17 cellular contexts compared by ENCODE assay signal in genomic region chr16:68061396-68061795, GRCh38. TPM values are rescaled to one million over a fixed set of nuclear protein-coding genes. Genes with fewer than 3 reads are reported as not detected.
A peak's percentile ranks its signal among the peaks of the same experiment; 100 is the strongest.
DNase-seq lines count a peak whose midpoint lies in the region; ATAC-seq and TF ChIP-seq lines count a peak whose summit lies in the region.
"Had no signal": no experiment of that assay in that cellular context is flagged by ENCODE, and none has a peak within 500 bp of the region (broad histone marks: within the 10 kb centered on the region; RNA-seq: fewer than 3 reads in every experiment).

No MANE protein-coding gene starts in this region.

- no peak for DNase-seq in activated T-cell treated with anti-CD3 and anti-CD28 coated beads, Interleukin-2, amount 50 U/mL, for 24 hours
- DNase-seq in activated T-cell treated with anti-CD3 and anti-CD28 coated beads, Interleukin-2, amount 50 U/mL, for 4 hours, result no peak
- peak; percentile 25 for DNase-seq in NOMO-1 treated with dmso at 0.1 percent for 144 hours (lab: John Stamatoyannopoulos, UW; ENCODE audit: unreplicated experiment)
- peak; percentile 34 for DNase-seq in chondrocyte (ENCODE audit: low spot score)
- peak; percentile 55 for DNase-seq in spleen
- DNase-seq in testis, result no peak
- DNase-seq in Caco-2, result no peak
- DNase-seq: ACHN, cortex of kidney, islet precursor cell, midbrain, upper lobe of left lung, WERI-Rb-1 had no signal

- no peak for ATAC-seq in activated T-cell treated with anti-CD3 and anti-CD28 coated beads, Interleukin-2, amount 50 U/mL, for 4 hours
- ATAC-seq in HG03439 (IDR thresholded peaks at IDR 0.05; ENCODE audit: unreplicated experiment), result no peak
- ATAC-seq: HepG2, SK-N-SH treated with all-trans-retinoic acid at 6 μM for 48 hours had no signal

- TF ChIP-seq CTCF in chondrocyte (IDR thresholded peaks at IDR 0.05) (no peak), spleen (IDR thresholded peaks at IDR 0.05 in 8 of 11, conservative IDR thresholded peaks at IDR 0.05 in 3 of 11) (no peak), testis (IDR thresholded peaks at IDR 0.05) (no peak), Caco-2 (IDR thresholded peaks at IDR 0.05; ENCODE audit: insufficient read depth in 1 of 2, low read depth in 1 of 2, low read length in 1 of 2, severe bottlenecking in 1 of 2, unreplicated experiment in 1 of 2) (no peak)

- peaks cover 82% of the 10 kb centered on the region for H3K36me3 Mint-ChIP-seq in activated T-cell treated with anti-CD3 and anti-CD28 coated beads, Interleukin-2, amount 50 U/mL, for 24 hours (ENCODE audit: low read depth)
- H3K36me3 Mint-ChIP-seq in activated T-cell treated with anti-CD3 and anti-CD28 coated beads, Interleukin-2, amount 50 U/mL, for 4 hours (ENCODE audit: insufficient read depth), result peaks cover 27% of the 10 kb centered on the region
- H3K36me3 Mint-ChIP-seq in chondrocyte (ENCODE audit: low read depth) (peaks cover 11% of the 10 kb centered on the region), Caco-2 (ENCODE audit: insufficient read depth, unreplicated experiment) (peaks cover 51% of the 10 kb centered on the region)

- H3K4me3 Mint-ChIP-seq in activated T-cell treated with anti-CD3 and anti-CD28 coated beads, Interleukin-2, amount 50 U/mL, for 24 hours, result no peak overlapping the region
- no peak overlapping the region for H3K4me3 Mint-ChIP-seq in activated T-cell treated with anti-CD3 and anti-CD28 coated beads, Interleukin-2, amount 50 U/mL, for 4 hours
- H3K4me3 Mint-ChIP-seq in chondrocyte (ENCODE audit: unreplicated experiment) (no peak overlapping the region), Caco-2 (ENCODE audit: unreplicated experiment) (no peak overlapping the region)

- H3K4me3 ChIP-seq in spleen (no peak overlapping the region), testis (no peak overlapping the region), Caco-2 (ENCODE audit: low read depth, low read length) (no peak overlapping the region)
- H3K4me3 ChIP-seq: ovary, upper lobe of left lung had no signal

- peak overlapping the region; percentile 85 for H3K27ac Mint-ChIP-seq in activated T-cell treated with anti-CD3 and anti-CD28 coated beads, Interleukin-2, amount 50 U/mL, for 24 hours
- no peak overlapping the region for H3K27ac Mint-ChIP-seq in chondrocyte (ENCODE audit: unreplicated experiment)
- H3K27ac Mint-ChIP-seq in Caco-2 (ENCODE audit: unreplicated experiment), result no peak overlapping the region

- CTCF ChIA-PET in Caco-2 (lab: Charles Lee), result interaction anchor here (0.6 to 1.5 kb wide), 2 partner anchors 21 to 73 kb away, joined by 3 to 4 read pairs; no protein-coding TSS in a partner anchor

- TF ChIP-seq POLR2A in spleen (IDR thresholded peaks at IDR 0.05) (no peak), testis (IDR thresholded peaks at IDR 0.05) (no peak)

- peaks cover 11 to 80% (median 50%) of the 10 kb centered on the region in 6 donors for H3K4me1 ChIP-seq in spleen
- peaks cover 21% of the 10 kb centered on the region for H3K4me1 ChIP-seq in testis
- peaks cover 22% of the 10 kb centered on the region for H3K4me1 ChIP-seq in Caco-2

- peaks cover 69% of the 10 kb centered on the region for H3K4me1 Mint-ChIP-seq in activated T-cell treated with anti-CD3 and anti-CD28 coated beads, Interleukin-2, amount 50 U/mL, for 24 hours (ENCODE audit: low read depth)
- peaks cover 68% of the 10 kb centered on the region for H3K4me1 Mint-ChIP-seq in activated T-cell treated with anti-CD3 and anti-CD28 coated beads, Interleukin-2, amount 50 U/mL, for 4 hours (ENCODE audit: low read depth)
- peaks cover 29% of the 10 kb centered on the region for H3K4me1 Mint-ChIP-seq in chondrocyte (ENCODE audit: low read depth)
- H3K4me1 Mint-ChIP-seq in Caco-2 (ENCODE audit: low read depth, unreplicated experiment), result peaks cover 22% of the 10 kb centered on the region

- no peaks in the 10 kb centered on the region for H3K27me3 ChIP-seq in spleen (replicated peaks in 1 of 7)
- H3K27me3 ChIP-seq in testis, result no peaks in the 10 kb centered on the region
- no peaks in the 10 kb centered on the region for H3K27me3 ChIP-seq in Caco-2 (replicated peaks; ENCODE audit: control insufficient read depth, insufficient read depth, low read length)
- H3K27me3 ChIP-seq: ovary, upper lobe of left lung had no signal

- peak overlapping the region in 4 of 8 donors; percentile 70 to 82 (median 78) for H3K27ac ChIP-seq in spleen
- H3K27ac ChIP-seq in testis, result no peak overlapping the region
- H3K27ac ChIP-seq: ovary, WERI-Rb-1 had no signal

- 59 to 76% (median 73%) methylated on average over 3 of the region's 3 CpGs for WGBS in spleen, 5 donors
- 65 to 68% methylated on average over 3 of the region's 3 CpGs for WGBS in testis, 2 donors

- H3K36me3 ChIP-seq in spleen, result peaks cover 0 to 96% (median 31%) of the 10 kb centered on the region in 6 donors
- H3K36me3 ChIP-seq in testis (ENCODE audit: low read depth, missing control alignments), result no peaks in the 10 kb centered on the region
- no peaks in the 10 kb centered on the region; the same call in 1 of the 2 replicates for H3K36me3 ChIP-seq in Caco-2 (ENCODE audit: control insufficient read depth, insufficient read depth, low read length)
- H3K36me3 ChIP-seq: ovary had no signal

- no peaks in the 10 kb centered on the region for H3K9me3 Mint-ChIP-seq in activated T-cell treated with anti-CD3 and anti-CD28 coated beads, Interleukin-2, amount 50 U/mL, for 24 hours
- no peaks in the 10 kb centered on the region for H3K9me3 Mint-ChIP-seq in activated T-cell treated with anti-CD3 and anti-CD28 coated beads, Interleukin-2, amount 50 U/mL, for 4 hours
- H3K9me3 Mint-ChIP-seq in chondrocyte (ENCODE audit: low read depth), result no peaks in the 10 kb centered on the region
- H3K9me3 Mint-ChIP-seq in Caco-2 (ENCODE audit: unreplicated experiment), result no peaks in the 10 kb centered on the region

- POLR2A ChIA-PET in Caco-2 (lab: Charles Lee), result no interaction called here

- no peaks in the 10 kb centered on the region for H3K27me3 Mint-ChIP-seq in activated T-cell treated with anti-CD3 and anti-CD28 coated beads, Interleukin-2, amount 50 U/mL, for 24 hours
- no peaks in the 10 kb centered on the region for H3K27me3 Mint-ChIP-seq in activated T-cell treated with anti-CD3 and anti-CD28 coated beads, Interleukin-2, amount 50 U/mL, for 4 hours (ENCODE audit: low read depth)
- H3K27me3 Mint-ChIP-seq in chondrocyte (ENCODE audit: low read depth), result no peaks in the 10 kb centered on the region
- H3K27me3 Mint-ChIP-seq in Caco-2 (ENCODE audit: insufficient read depth, unreplicated experiment), result no peaks in the 10 kb centered on the region

- no peaks in the 10 kb centered on the region for H3K9me3 ChIP-seq in spleen
- no peaks in the 10 kb centered on the region for H3K9me3 ChIP-seq in testis
- H3K9me3 ChIP-seq in Caco-2, result no peaks in the 10 kb centered on the region
- H3K9me3 ChIP-seq: ovary, upper lobe of left lung had no signal

- intact Hi-C loops in spleen (cut with DNase I; ENCODE audit: low total_unique reads) (no loop called here), testis (cut with DNase I; ENCODE audit: low total_unique reads) (no loop called here), Caco-2 (cut with micrococcal nuclease; ENCODE audit: unreplicated experiment) (no loop called here)

- no TSS peak for BruUV-seq in Caco-2 (replicated peaks; lab: Mats Ljungman, UMichigan)

RNA-seq across cellular contexts. Expression of gene NFATC3, which starts 23.8 kb away (rescaled TPM):
- 10 to 100 TPM; 64.8 to 72.3 (median 65.3) TPM for total RNA-seq in activated T-cell treated with anti-CD3 and anti-CD28 coated beads, Interleukin-2, amount 50 U/mL, for 4 hours
- total RNA-seq in chondrocyte (32.2 to 38.0 TPM (median 37.7 TPM) in 3 replicates), spleen (10 to 100 TPM; 64.4 to 89.7 (median 68.5) TPM), testis (100 to 1,000 TPM in 1 of 2 donors, 10 to 100 TPM in 1; 94.7 to 115 TPM), Caco-2 (2022) (40.0 and 43.9 TPM in 2 replicates)
- polyA plus RNA-seq in spleen (10 to 100 TPM; 12.4 to 13.1 (median 12.7) TPM), testis (ENCODE audit: insufficient read depth, low read depth, low replicate concordance) (78.0 TPM)

RNA-seq across cellular contexts. Expression of gene DUS2, which starts 38.3 kb away (rescaled TPM):
- 10 to 100 TPM; 35.9 to 37.4 (median 37.1) TPM for total RNA-seq in activated T-cell treated with anti-CD3 and anti-CD28 coated beads, Interleukin-2, amount 50 U/mL, for 4 hours
- total RNA-seq in chondrocyte (12.2 to 15.9 TPM (median 12.7 TPM) in 3 replicates), spleen (10 to 100 TPM; 22.3 to 31.7 (median 27.6) TPM), testis (10 to 100 TPM; 24.6 to 32.4 TPM), Caco-2 (2022) (33.6 and 37.4 TPM in 2 replicates)
- polyA plus RNA-seq in spleen (10 to 100 TPM; 17.4 to 28.8 (median 25.2) TPM), testis (ENCODE audit: insufficient read depth, low read depth, low replicate concordance) (62.5 TPM)

RNA-seq across cellular contexts. Expression of gene DDX28, which starts 38.4 kb away (rescaled TPM):
- total RNA-seq in activated T-cell treated with anti-CD3 and anti-CD28 coated beads, Interleukin-2, amount 50 U/mL, for 4 hours, result 10 to 100 TPM; 34.9 to 40.3 (median 39.1) TPM
- 5.8 to 6.7 TPM (median 6.6 TPM) in 3 replicates for total RNA-seq in chondrocyte
- total RNA-seq in spleen, result 10 to 100 TPM in 5 of 7 donors, 1 to 10 TPM in 2; 8.6 to 12.7 (median 10.3) TPM
- 10 to 100 TPM; 15.8 to 19.0 (median 17.6) TPM for polyA plus RNA-seq in spleen
- total RNA-seq in testis, result 10 to 100 TPM; 19.1 to 19.9 TPM
- 18.6 TPM for polyA plus RNA-seq in testis (ENCODE audit: insufficient read depth, low read depth, low replicate concordance)
- total RNA-seq in Caco-2 (2022), result 15.9 and 17.1 TPM in 2 replicates

RNA-seq across cellular contexts. Expression of gene DPEP2NB, which starts 45.7 kb away (rescaled TPM):
- not detected for total RNA-seq in activated T-cell treated with anti-CD3 and anti-CD28 coated beads, Interleukin-2, amount 50 U/mL, for 4 hours
- total RNA-seq in chondrocyte (not detected in 3 replicates), spleen (not detected), testis (1 to 10 TPM; 2.4 to 4.1 TPM), Caco-2 (2022) (not detected in 2 replicates)
- polyA plus RNA-seq in spleen (not detected), testis (ENCODE audit: insufficient read depth, low read depth, low replicate concordance) (3.2 TPM)
- total RNA-seq: HepG2, ovary, upper lobe of left lung had no signal
- polyA plus RNA-seq: HepG2, ovary had no signal

Comparison
In these comparisons a context has a peak if more than half of its experiments do, and no peak if none do; other contexts are left out.
1. DNase-seq: peak in NOMO-1 treated with dmso at 0.1 percent for 144 hours (single experiment), chondrocyte (single experiment) and spleen (single experiment); none in activated T-cell treated with anti-CD3 and anti-CD28 coated beads, Interleukin-2, amount 50 U/mL, for 24 hours (single experiment), activated T-cell treated with anti-CD3 and anti-CD28 coated beads, Interleukin-2, amount 50 U/mL, for 4 hours (single experiment), testis (single experiment) and Caco-2 (0 of 2).